Comparison of ENCODE assay signal across 17 cellular contexts in genomic region chr4:184019084-184019483, GRCh38.
"Had no signal": no experiment of that assay in that cellular context is flagged by ENCODE, and none has a peak within 500 bp of the region (broad histone marks: within the 10 kb centered on the region; RNA-seq: fewer than 3 reads in every experiment).

No MANE protein-coding gene starts in this region.

- H3K27me3 ChIP-seq: adrenal gland, colonic mucosa, neural progenitor cell, ovary, stomach had no signal

- H3K27ac ChIP-seq: adrenal gland, colonic mucosa, neural progenitor cell, ovary, thoracic aorta, WERI-Rb-1 had no signal

- ATAC-seq: sciatic nerve, T-helper 17 cell had no signal

- H3K4me2 ChIP-seq: neural progenitor cell had no signal

- H2AFZ ChIP-seq: neural progenitor cell had no signal

- H3K36me3 ChIP-seq: adrenal gland, colonic mucosa, neural progenitor cell, ovary, stomach, thoracic aorta, WERI-Rb-1 had no signal

- H3K9me3 ChIP-seq: adrenal gland, colonic mucosa, ovary, stomach, thoracic aorta had no signal

- H3K4me3 ChIP-seq: adrenal gland, colonic mucosa, neural progenitor cell, ovary, stomach, thoracic aorta had no signal

- H3K4me1 ChIP-seq: adrenal gland, colonic mucosa, neural progenitor cell had no signal

- DNase-seq: activated CD4-positive, alpha-beta T cell treated with anti-CD3 and anti-CD28 coated beads, Interleukin-2, amount 50 U/mL, for 48 hours; activated naive CD4-positive, alpha-beta T cell treated with anti-CD3 and anti-CD28 coated beads, Interleukin-2, amount 50 U/mL, for 16 hours; activated T-cell treated with anti-CD3 and anti-CD28 coated beads, Interleukin-2, amount 50 U/mL, for 24 hours; adrenal gland; caudate nucleus; colonic mucosa; effector CD4-positive, alpha-beta T cell; hippocampal formation; ovary; stimulated activated CD4-positive, alpha-beta T cell treated with anti-CD3 and anti-CD28 coated beads, Interleukin-12 subunit alpha, Interleukin-12 subunit beta, amount 100 ng/mL, for 4 hours; stimulated activated CD4-positive, alpha-beta T cell treated with anti-CD3 and anti-CD28 coated beads, Interleukin-2, amount 100 ng/mL, for 24 hours; stomach; T-helper 17 cell; WERI-Rb-1 had no signal

- H3K9ac ChIP-seq: neural progenitor cell had no signal
